15 cellular contexts compared by ENCODE assay signal in the genomic region with DNA sequence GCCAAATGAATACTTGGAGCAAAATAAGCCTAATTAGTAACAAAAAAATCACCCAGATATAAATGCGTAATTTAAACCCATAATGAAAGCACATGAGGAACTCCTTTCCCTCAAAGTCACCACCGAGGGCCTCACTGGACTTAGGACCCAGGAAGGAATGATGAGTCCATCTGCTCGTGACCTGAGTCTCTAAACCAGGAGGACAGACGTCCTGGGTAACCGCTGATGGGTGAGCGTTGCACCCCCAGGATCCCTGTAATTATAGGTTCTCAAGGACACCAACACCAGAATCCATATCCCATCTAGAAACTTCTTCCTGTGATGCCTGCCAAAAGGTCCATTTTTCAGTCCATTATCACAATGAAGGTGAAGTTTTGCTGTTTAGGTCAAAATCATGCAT.
A peak's percentile ranks its signal among the peaks of the same experiment; 100 is the strongest.
DNase-seq lines count a peak whose midpoint lies in the region; ATAC-seq and TF ChIP-seq lines count a peak whose summit lies in the region.
"Had no signal": no experiment of that assay in that cellular context is flagged by ENCODE, and none has a peak within 500 bp of the region (broad histone marks: within the 10 kb centered on the region; RNA-seq: fewer than 3 reads in every experiment).

No MANE protein-coding gene starts in this region.

- H3K27me3 Mint-ChIP-seq in CD4-positive, alpha-beta memory T cell: no peaks in the 10 kb centered on the region

- peak overlapping the region in 4 of 7 donors; percentile 12 to 43 (median 34) for H3K27ac Mint-ChIP-seq in CD4-positive, alpha-beta memory T cell

- no peak for ATAC-seq in HG03432 (IDR thresholded peaks at IDR 0.05; ENCODE audit: unreplicated experiment)
- ATAC-seq: lower lobe of right lung had no signal

- H2AFZ ChIP-seq in osteoblast (ENCODE audit: low read length): no peak overlapping the region

- peak overlapping the region in 1 of 8 donors; percentile 6 for H3K4me3 Mint-ChIP-seq in CD4-positive, alpha-beta memory T cell

- H3K4me1 ChIP-seq in CD4-positive, alpha-beta memory T cell (ENCODE audit: insufficient read depth, low read length): peaks cover 78% of the 10 kb centered on the region
- peaks cover 9% of the 10 kb centered on the region for H3K4me1 ChIP-seq in osteoblast (ENCODE audit: insufficient read depth, low read length)

- intact Hi-C loops in CD4-positive, alpha-beta memory T cell (cut with micrococcal nuclease): no loop called here

- H3K79me2 ChIP-seq in osteoblast (ENCODE audit: insufficient read depth, low read length): peaks cover 99% of the 10 kb centered on the region

- peaks cover 86% of the 10 kb centered on the region for H4K20me1 ChIP-seq in osteoblast (ENCODE audit: insufficient read depth, low read length)

- CTCF ChIA-PET in CD4-positive, alpha-beta memory T cell (lab: Charles Lee; ENCODE audit: partially characterized antibody): interaction anchor here (0.7 kb wide), 1 partner anchor 23 kb away, joined by 3 read pairs; no protein-coding TSS in a partner anchor

- no peak overlapping the region for H3K4me3 ChIP-seq in CD4-positive, alpha-beta memory T cell (ENCODE audit: low read length in 2 of 2)
- no peak overlapping the region for H3K4me3 ChIP-seq in osteoblast (ENCODE audit: insufficient read depth, low read length)
- H3K4me3 ChIP-seq: lower lobe of right lung, SJCRH30, tibial nerve had no signal

- peak in 1 of 5 donors; percentile 3 for DNase-seq in CD4-positive, alpha-beta memory T cell
- DNase-seq in NCI-H69 (lab: John Stamatoyannopoulos, UW) (peak; percentile 7), osteoblast (ENCODE audit: insufficient read length, low spot score, missing footprints) (peak; percentile 67), NOMO-1 treated with DMSO at 0.1 percent for 48 hours (lab: John Stamatoyannopoulos, UW; ENCODE audit: unreplicated experiment) (no peak), NCI-H1436 treated with DMSO at 0.1 percent for 48 hours (lab: John Stamatoyannopoulos, UW) (no peak)
- DNase-seq: AML-193; amniotic stem cell; central memory CD4-positive, alpha-beta T cell; lower lobe of right lung; NCI-H1105 treated with DMSO at 0.1 percent for 48 hours; SJCRH30; stimulated activated naive CD4-positive, alpha-beta T cell had no signal

- POLR2A ChIA-PET in CD4-positive, alpha-beta memory T cell (lab: Charles Lee; ENCODE audit: partially characterized antibody): interaction anchor here (0.7 kb wide), 1 partner anchor 1994 kb away, joined by 3 read pairs; no protein-coding TSS in a partner anchor

- no peaks in the 10 kb centered on the region for H3K27me3 ChIP-seq in CD4-positive, alpha-beta memory T cell (ENCODE audit: insufficient read depth, low read length)
- H3K27me3 ChIP-seq in osteoblast (ENCODE audit: insufficient read depth, low read length): no peaks in the 10 kb centered on the region
- H3K27me3 ChIP-seq: SJCRH30, tibial nerve had no signal

- H3K9me3 Mint-ChIP-seq in CD4-positive, alpha-beta memory T cell: no peaks in the 10 kb centered on the region

- no peak for TF ChIP-seq CTCF in osteoblast (IDR thresholded peaks at IDR 0.05; ENCODE audit: extremely low read depth, low read depth, low read length)

- no peak overlapping the region for H3K27ac ChIP-seq in CD4-positive, alpha-beta memory T cell (ENCODE audit: low read depth, low read length)
- peak overlapping the region; percentile 55 for H3K27ac ChIP-seq in cingulate gyrus (ENCODE audit: low read depth, low read length)
- H3K27ac ChIP-seq in osteoblast (ENCODE audit: low read depth, low read length): no peak overlapping the region
- H3K27ac ChIP-seq: lower lobe of right lung, SJCRH30, tibial nerve had no signal

- no peak overlapping the region for H3K4me2 ChIP-seq in osteoblast (ENCODE audit: insufficient read depth, low read length)

- peaks cover 49 to 84% (median 67%) of the 10 kb centered on the region in 4 donors for H3K4me1 Mint-ChIP-seq in CD4-positive, alpha-beta memory T cell

- no peaks in the 10 kb centered on the region for H3K36me3 ChIP-seq in CD4-positive, alpha-beta memory T cell (ENCODE audit: insufficient read depth, low read length)
- H3K36me3 ChIP-seq in osteoblast (ENCODE audit: insufficient read depth, low read length): no peaks in the 10 kb centered on the region
- H3K36me3 ChIP-seq: lower lobe of right lung, tibial nerve had no signal

- no peaks in the 10 kb centered on the region for H3K9me3 ChIP-seq in CD4-positive, alpha-beta memory T cell (ENCODE audit: control insufficient read depth in 1 of 2, low read length in 2 of 2)
- no peaks in the 10 kb centered on the region for H3K9me3 ChIP-seq in osteoblast (ENCODE audit: low read depth, low read length)
- H3K9me3 ChIP-seq: lower lobe of right lung, SJCRH30, tibial nerve had no signal

- H3K36me3 Mint-ChIP-seq in CD4-positive, alpha-beta memory T cell: peaks cover 0 to 9% of the 10 kb centered on the region in 2 donors

Comparison
In these comparisons a context has a peak if more than half of its experiments do, and no peak if none do; other contexts are left out.
1. DNase-seq: peak in NCI-H69 (single experiment) and osteoblast (single experiment); none in NOMO-1 treated with DMSO at 0.1 percent for 48 hours (single experiment) and NCI-H1436 treated with DMSO at 0.1 percent for 48 hours (single experiment).